ENCODE assay signal across 22 cellular contexts in genomic region chr15:88887068-88887580, GRCh38. TPM values are rescaled to one million over a fixed set of nuclear protein-coding genes. Genes with fewer than 3 reads are reported as not detected.
DNase-seq lines count a peak whose midpoint lies in the region; ATAC-seq and TF ChIP-seq lines count a peak whose summit lies in the region.
"Had no signal": no experiment of that assay in that cellular context is flagged by ENCODE, and none has a peak within 500 bp of the region (broad histone marks: within the 10 kb centered on the region; RNA-seq: fewer than 3 reads in every experiment).

No MANE protein-coding gene starts in this region.

- no peak overlapping the region for H4K8ac ChIP-seq in trophoblast cell (ENCODE audit: low read depth, low read length)

- H3K27ac Mint-ChIP-seq in activated naive CD8-positive, alpha-beta T cell treated with anti-CD3 and anti-CD28 coated beads, Interleukin-2, amount 10 ng/mL, durations not matched to agents 7 days and 5 days, result peak overlapping the region; percentile 52
- no peak overlapping the region for H3K27ac Mint-ChIP-seq in activated naive CD8-positive, alpha-beta T cell treated with anti-CD3 and anti-CD28 coated beads, Interleukin-2, amount 50 U/mL, for 24 hours
- H3K27ac Mint-ChIP-seq in activated T-helper 1 cell treated with anti-CD3 and anti-CD28 coated beads, Interleukin-12 subunit alpha, Interleukin-12 subunit beta, Interleukin-2, Interleukin-4 antibody, amounts not matched to agents 30 ng/mL and 10 ng/mL and 1 ng/mL, durations not matched to agents 14 hours and 24 hours and 36 hours, result peak overlapping the region; percentile 55
- no peak overlapping the region for H3K27ac Mint-ChIP-seq in endothelial cell (ENCODE audit: unreplicated experiment)
- H3K27ac Mint-ChIP-seq: CD4-positive, alpha-beta T cell; CD8-positive, alpha-beta memory T cell; HFFc6 had no signal

- no peak overlapping the region for H3K18ac ChIP-seq in trophoblast cell (ENCODE audit: low read length)

- intact Hi-C loops in activated T-helper 1 cell treated with anti-CD3 and anti-CD28 coated beads, Interleukin-12 subunit alpha, Interleukin-12 subunit beta, Interleukin-2, Interleukin-4 antibody, amounts not matched to agents 30 ng/mL and 10 ng/mL and 1 ng/mL, durations not matched to agents 14 hours and 24 hours and 36 hours (cut with micrococcal nuclease), result no loop called here

- no peak for TF ChIP-seq CTCF in endothelial cell (IDR thresholded peaks at IDR 0.05; ENCODE audit: unreplicated experiment)

- H3K9me3 Mint-ChIP-seq in activated naive CD8-positive, alpha-beta T cell treated with anti-CD3 and anti-CD28 coated beads, Interleukin-2, amount 10 ng/mL, durations not matched to agents 7 days and 5 days, result no peaks in the 10 kb centered on the region
- H3K9me3 Mint-ChIP-seq in activated naive CD8-positive, alpha-beta T cell treated with anti-CD3 and anti-CD28 coated beads, Interleukin-2, amount 50 U/mL, for 24 hours, result no peaks in the 10 kb centered on the region
- H3K9me3 Mint-ChIP-seq in activated T-helper 1 cell treated with anti-CD3 and anti-CD28 coated beads, Interleukin-12 subunit alpha, Interleukin-12 subunit beta, Interleukin-2, Interleukin-4 antibody, amounts not matched to agents 30 ng/mL and 10 ng/mL and 1 ng/mL, durations not matched to agents 14 hours and 24 hours and 36 hours, result no peaks in the 10 kb centered on the region
- H3K9me3 Mint-ChIP-seq in endothelial cell (ENCODE audit: unreplicated experiment), result no peaks in the 10 kb centered on the region
- H3K9me3 Mint-ChIP-seq: CD14-positive monocyte; CD4-positive, alpha-beta T cell; CD8-positive, alpha-beta memory T cell; HFFc6 had no signal

- H3K9me3 ChIP-seq in trophoblast cell (ENCODE audit: insufficient read depth, low read depth, low read length) (no peaks in the 10 kb centered on the region), Karpas-422 (ENCODE audit: low read length) (no peaks in the 10 kb centered on the region)
- H3K9me3 ChIP-seq: BE2C; BLaER1 treated with 17β-estradiol and CSF1 and Interleukin-3, amounts not matched to agents 10 nM and 100 nM had no signal

- peaks cover 0 to 8% of the 10 kb centered on the region in 2 experiments for H3K36me3 ChIP-seq in trophoblast cell (ENCODE audit: control insufficient read depth in 1 of 2, insufficient read depth in 2 of 2, low read length in 2 of 2)
- H3K36me3 ChIP-seq in Karpas-422 (ENCODE audit: insufficient read depth, low read length), result no peaks in the 10 kb centered on the region
- H3K36me3 ChIP-seq: BE2C; BLaER1 treated with 17β-estradiol and CSF1 and Interleukin-3, amounts not matched to agents 10 nM and 100 nM had no signal

- no peak for DNase-seq in activated naive CD8-positive, alpha-beta T cell treated with anti-CD3 and anti-CD28 coated beads, Interleukin-2, amount 10 ng/mL, durations not matched to agents 7 days and 5 days
- no peak for DNase-seq in activated naive CD8-positive, alpha-beta T cell treated with anti-CD3 and anti-CD28 coated beads, Interleukin-2, amount 50 U/mL, for 24 hours
- DNase-seq in activated T-helper 1 cell treated with anti-CD3 and anti-CD28 coated beads, Interleukin-12 subunit alpha, Interleukin-12 subunit beta, Interleukin-2, Interleukin-4 antibody, amounts not matched to agents 30 ng/mL and 10 ng/mL and 1 ng/mL, durations not matched to agents 14 hours and 24 hours and 36 hours (ENCODE audit: low spot score), result no peak
- DNase-seq in endothelial cell (ENCODE audit: low spot score), result no peak
- peak; percentile 85 to 86 for DNase-seq in trophoblast cell
- no peak for DNase-seq in Karpas-422
- no peak for DNase-seq in putamen (ENCODE audit: low spot score)
- DNase-seq in GM19238 (ENCODE audit: insufficient read length, low spot score), result no peak
- DNase-seq: AML-193; BE2C; CD4-positive, alpha-beta T cell; CD8-positive, alpha-beta memory T cell; DMS 273 treated with DMSO at 0.1 percent for 48 hours; DMS79; EL; GDM1; HFFc6 had no signal

- no peak overlapping the region for H2BK12ac ChIP-seq in trophoblast cell (ENCODE audit: low read length)

- H3K79me2 ChIP-seq in trophoblast cell (ENCODE audit: control insufficient read depth, insufficient read depth, low read length, poor library complexity), result no peaks in the 10 kb centered on the region
- H3K79me2 ChIP-seq in Karpas-422 (ENCODE audit: low read length), result no peaks in the 10 kb centered on the region

- no peak for ATAC-seq in activated naive CD8-positive, alpha-beta T cell treated with anti-CD3 and anti-CD28 coated beads, Interleukin-2, amount 10 ng/mL, durations not matched to agents 7 days and 5 days (ENCODE audit: low read depth)
- ATAC-seq in activated naive CD8-positive, alpha-beta T cell treated with anti-CD3 and anti-CD28 coated beads, Interleukin-2, amount 50 U/mL, for 24 hours, result no peak
- ATAC-seq: GM12878 had no signal

- H3K27me3 Mint-ChIP-seq in activated naive CD8-positive, alpha-beta T cell treated with anti-CD3 and anti-CD28 coated beads, Interleukin-2, amount 10 ng/mL, durations not matched to agents 7 days and 5 days, result no peaks in the 10 kb centered on the region
- H3K27me3 Mint-ChIP-seq in activated naive CD8-positive, alpha-beta T cell treated with anti-CD3 and anti-CD28 coated beads, Interleukin-2, amount 50 U/mL, for 24 hours, result no peaks in the 10 kb centered on the region
- H3K27me3 Mint-ChIP-seq in activated T-helper 1 cell treated with anti-CD3 and anti-CD28 coated beads, Interleukin-12 subunit alpha, Interleukin-12 subunit beta, Interleukin-2, Interleukin-4 antibody, amounts not matched to agents 30 ng/mL and 10 ng/mL and 1 ng/mL, durations not matched to agents 14 hours and 24 hours and 36 hours (ENCODE audit: insufficient read depth), result no peaks in the 10 kb centered on the region
- H3K27me3 Mint-ChIP-seq in endothelial cell (ENCODE audit: unreplicated experiment), result peaks cover 1% of the 10 kb centered on the region
- H3K27me3 Mint-ChIP-seq: CD4-positive, alpha-beta T cell; CD8-positive, alpha-beta memory T cell had no signal

- H2BK120ac ChIP-seq in trophoblast cell (ENCODE audit: insufficient read depth, low read length, poor library complexity), result no peak overlapping the region

- H3K4me3 ChIP-seq in trophoblast cell (ENCODE audit: low read depth, low read length), result no peak overlapping the region
- H3K4me3 ChIP-seq in Karpas-422 (ENCODE audit: low read length), result no peak overlapping the region
- H3K4me3 ChIP-seq: BLaER1 treated with 17β-estradiol and CSF1 and Interleukin-3, amounts not matched to agents 10 nM and 100 nM; GM12878; HAP-1 had no signal

- no peak overlapping the region for H3K14ac ChIP-seq in trophoblast cell (ENCODE audit: low read length)

- no peak overlapping the region for H3K4me3 Mint-ChIP-seq in activated naive CD8-positive, alpha-beta T cell treated with anti-CD3 and anti-CD28 coated beads, Interleukin-2, amount 10 ng/mL, durations not matched to agents 7 days and 5 days
- no peak overlapping the region for H3K4me3 Mint-ChIP-seq in activated naive CD8-positive, alpha-beta T cell treated with anti-CD3 and anti-CD28 coated beads, Interleukin-2, amount 50 U/mL, for 24 hours
- no peak overlapping the region for H3K4me3 Mint-ChIP-seq in activated T-helper 1 cell treated with anti-CD3 and anti-CD28 coated beads, Interleukin-12 subunit alpha, Interleukin-12 subunit beta, Interleukin-2, Interleukin-4 antibody, amounts not matched to agents 30 ng/mL and 10 ng/mL and 1 ng/mL, durations not matched to agents 14 hours and 24 hours and 36 hours
- H3K4me3 Mint-ChIP-seq in endothelial cell (ENCODE audit: unreplicated experiment), result peak overlapping the region; percentile 7
- H3K4me3 Mint-ChIP-seq: CD14-positive monocyte; CD4-positive, alpha-beta T cell; CD8-positive, alpha-beta memory T cell; HFFc6 had no signal

- H3K27me3 ChIP-seq in trophoblast cell (ENCODE audit: insufficient read depth, low read length), result no peaks in the 10 kb centered on the region
- H3K27me3 ChIP-seq in Karpas-422 (ENCODE audit: low read length), result no peaks in the 10 kb centered on the region
- H3K27me3 ChIP-seq: BE2C; BLaER1 treated with 17β-estradiol and CSF1 and Interleukin-3, amounts not matched to agents 10 nM and 100 nM had no signal

- H3K23ac ChIP-seq in trophoblast cell (ENCODE audit: low read length), result no peak overlapping the region

- H4K91ac ChIP-seq in trophoblast cell (ENCODE audit: low read depth, low read length), result no peak overlapping the region

- H4K12ac ChIP-seq in trophoblast cell (ENCODE audit: low read depth, low read length), result no peak overlapping the region

- H3K4me2 ChIP-seq in trophoblast cell (ENCODE audit: low read length), result no peak overlapping the region
- no peak overlapping the region for H3K4me2 ChIP-seq in Karpas-422 (ENCODE audit: low read depth, low read length, poor library complexity, severe bottlenecking)
- H3K4me2 ChIP-seq: BLaER1 treated with 17β-estradiol and CSF1 and Interleukin-3, amounts not matched to agents 10 nM and 100 nM had no signal

- H3K36me3 Mint-ChIP-seq in activated naive CD8-positive, alpha-beta T cell treated with anti-CD3 and anti-CD28 coated beads, Interleukin-2, amount 10 ng/mL, durations not matched to agents 7 days and 5 days, result peaks cover 14% of the 10 kb centered on the region
- peaks cover 33% of the 10 kb centered on the region for H3K36me3 Mint-ChIP-seq in activated naive CD8-positive, alpha-beta T cell treated with anti-CD3 and anti-CD28 coated beads, Interleukin-2, amount 50 U/mL, for 24 hours (ENCODE audit: low read depth)
- H3K36me3 Mint-ChIP-seq in activated T-helper 1 cell treated with anti-CD3 and anti-CD28 coated beads, Interleukin-12 subunit alpha, Interleukin-12 subunit beta, Interleukin-2, Interleukin-4 antibody, amounts not matched to agents 30 ng/mL and 10 ng/mL and 1 ng/mL, durations not matched to agents 14 hours and 24 hours and 36 hours (ENCODE audit: low read depth), result peaks cover 22% of the 10 kb centered on the region
- H3K36me3 Mint-ChIP-seq in endothelial cell (ENCODE audit: low read depth, unreplicated experiment), result peaks cover 13% of the 10 kb centered on the region
- H3K36me3 Mint-ChIP-seq: CD14-positive monocyte had no signal

- peaks cover 2% of the 10 kb centered on the region for H3K4me1 Mint-ChIP-seq in activated naive CD8-positive, alpha-beta T cell treated with anti-CD3 and anti-CD28 coated beads, Interleukin-2, amount 10 ng/mL, durations not matched to agents 7 days and 5 days
- H3K4me1 Mint-ChIP-seq in activated naive CD8-positive, alpha-beta T cell treated with anti-CD3 and anti-CD28 coated beads, Interleukin-2, amount 50 U/mL, for 24 hours, result no peaks in the 10 kb centered on the region
- H3K4me1 Mint-ChIP-seq in activated T-helper 1 cell treated with anti-CD3 and anti-CD28 coated beads, Interleukin-12 subunit alpha, Interleukin-12 subunit beta, Interleukin-2, Interleukin-4 antibody, amounts not matched to agents 30 ng/mL and 10 ng/mL and 1 ng/mL, durations not matched to agents 14 hours and 24 hours and 36 hours (ENCODE audit: low read depth), result no peaks in the 10 kb centered on the region
- H3K4me1 Mint-ChIP-seq in endothelial cell (ENCODE audit: unreplicated experiment), result peaks cover 17% of the 10 kb centered on the region

- no CpG with 5 or more reads among the region's 18 CpGs for WGBS in trophoblast cell (ENCODE audit: extremely low coverage, insufficient coverage, insufficient read length)

- H2AFZ ChIP-seq in trophoblast cell (ENCODE audit: insufficient read depth, low read length, poor library complexity) (no peak overlapping the region), Karpas-422 (ENCODE audit: low read length) (no peak overlapping the region)

- H3K79me1 ChIP-seq in trophoblast cell (ENCODE audit: low read length), result no peaks in the 10 kb centered on the region

- no peak overlapping the region for H3K9ac ChIP-seq in trophoblast cell (ENCODE audit: low read length)
- no peak overlapping the region for H3K9ac ChIP-seq in Karpas-422 (ENCODE audit: low read length)
- H3K9ac ChIP-seq: BLaER1 treated with 17β-estradiol and CSF1 and Interleukin-3, amounts not matched to agents 10 nM and 100 nM had no signal

- H3K4ac ChIP-seq in trophoblast cell (ENCODE audit: low read depth, low read length), result no peak overlapping the region

- H3K4me1 ChIP-seq in trophoblast cell (ENCODE audit: control insufficient read depth in 1 of 2, insufficient read depth in 2 of 2, low read length in 2 of 2) (peaks cover 2% of the 10 kb centered on the region in 2 experiments), Karpas-422 (ENCODE audit: low read length) (no peaks in the 10 kb centered on the region)
- H3K4me1 ChIP-seq: BE2C, HAP-1 had no signal

- H2BK5ac ChIP-seq in trophoblast cell (ENCODE audit: low read depth, low read length, poor library complexity), result no peak overlapping the region

- H2AK5ac ChIP-seq in trophoblast cell (ENCODE audit: low read length), result no peak overlapping the region

- no peaks in the 10 kb centered on the region for H3K9me2 ChIP-seq in Karpas-422 (replicated peaks; ENCODE audit: insufficient read depth, low read length)

- H3K27ac ChIP-seq in trophoblast cell (ENCODE audit: low read depth, low read length), result no peak overlapping the region
- no peak overlapping the region for H3K27ac ChIP-seq in Karpas-422 (ENCODE audit: low read length)
- H3K27ac ChIP-seq: 22Rv1; BLaER1 treated with 17β-estradiol and CSF1 and Interleukin-3, amounts not matched to agents 10 nM and 100 nM had no signal

- no peaks in the 10 kb centered on the region for H4K20me1 ChIP-seq in Karpas-422 (ENCODE audit: insufficient read depth, low read depth, low read length)
- H4K20me1 ChIP-seq: BLaER1 treated with 17β-estradiol and CSF1 and Interleukin-3, amounts not matched to agents 10 nM and 100 nM had no signal

- POLR2A ChIA-PET in activated naive CD8-positive, alpha-beta T cell treated with anti-CD3 and anti-CD28 coated beads, Interleukin-2, amount 10 ng/mL, durations not matched to agents 7 days and 5 days (lab: Charles Lee), result no interaction called here

RNA-seq across cellular contexts. Expression of gene HAPLN3, which starts 8.2 kb away (rescaled TPM):
- 10 to 100 TPM; 79.1 to 80.8 TPM for total RNA-seq in activated naive CD8-positive, alpha-beta T cell treated with anti-CD3 and anti-CD28 coated beads, Interleukin-2, amount 10 ng/mL, durations not matched to agents 7 days and 5 days
- total RNA-seq in activated T-helper 1 cell treated with anti-CD3 and anti-CD28 coated beads, Interleukin-12 subunit alpha, Interleukin-12 subunit beta, Interleukin-2, Interleukin-4 antibody, amounts not matched to agents 30 ng/mL and 10 ng/mL and 1 ng/mL, durations not matched to agents 14 hours and 24 hours and 36 hours, result 83.4 and 85.8 TPM in 2 replicates
- 137 TPM for total RNA-seq in endothelial cell (ENCODE audit: unreplicated experiment)
- 32.5 and 37.3 TPM in 2 replicates for polyA plus RNA-seq in trophoblast cell (2013)
- not detected in 2 replicates for total RNA-seq in Karpas-422 (2014; rRNA removed; shearing (Covaris generic); ENCODE audit: low replicate concordance)

RNA-seq across cellular contexts. Expression of gene MFGE8, which starts 26.1 kb away (rescaled TPM):
- total RNA-seq in activated naive CD8-positive, alpha-beta T cell treated with anti-CD3 and anti-CD28 coated beads, Interleukin-2, amount 10 ng/mL, durations not matched to agents 7 days and 5 days, result 100 to 1,000 TPM in 1 of 2 experiments, 10 to 100 TPM in 1; 94.7 to 100 TPM
- 7.9 and 10.6 TPM in 2 replicates for total RNA-seq in activated T-helper 1 cell treated with anti-CD3 and anti-CD28 coated beads, Interleukin-12 subunit alpha, Interleukin-12 subunit beta, Interleukin-2, Interleukin-4 antibody, amounts not matched to agents 30 ng/mL and 10 ng/mL and 1 ng/mL, durations not matched to agents 14 hours and 24 hours and 36 hours
- 113 TPM for total RNA-seq in endothelial cell (ENCODE audit: unreplicated experiment)
- polyA plus RNA-seq in trophoblast cell (2013), result 445 and 464 TPM in 2 replicates
- not detected in 2 replicates for total RNA-seq in Karpas-422 (2014; rRNA removed; shearing (Covaris generic); ENCODE audit: low replicate concordance)
- polyA plus RNA-seq: CD14-positive monocyte had no signal

Comparison
In these comparisons a context has a peak if more than half of its experiments do, and no peak if none do; other contexts are left out.
1. H3K27ac Mint-ChIP-seq: peak in activated naive CD8-positive, alpha-beta T cell treated with anti-CD3 and anti-CD28 coated beads, Interleukin-2, amount 10 ng/mL, durations not matched to agents 7 days and 5 days (single experiment) and activated T-helper 1 cell treated with anti-CD3 and anti-CD28 coated beads, Interleukin-12 subunit alpha, Interleukin-12 subunit beta, Interleukin-2, Interleukin-4 antibody, amounts not matched to agents 30 ng/mL and 10 ng/mL and 1 ng/mL, durations not matched to agents 14 hours and 24 hours and 36 hours (single experiment); none in activated naive CD8-positive, alpha-beta T cell treated with anti-CD3 and anti-CD28 coated beads, Interleukin-2, amount 50 U/mL, for 24 hours (single experiment) and endothelial cell (single experiment).
2. DNase-seq: peak in trophoblast cell (2 of 2); none in activated naive CD8-positive, alpha-beta T cell treated with anti-CD3 and anti-CD28 coated beads, Interleukin-2, amount 10 ng/mL, durations not matched to agents 7 days and 5 days (single experiment), activated naive CD8-positive, alpha-beta T cell treated with anti-CD3 and anti-CD28 coated beads, Interleukin-2, amount 50 U/mL, for 24 hours (single experiment), activated T-helper 1 cell treated with anti-CD3 and anti-CD28 coated beads, Interleukin-12 subunit alpha, Interleukin-12 subunit beta, Interleukin-2, Interleukin-4 antibody, amounts not matched to agents 30 ng/mL and 10 ng/mL and 1 ng/mL, durations not matched to agents 14 hours and 24 hours and 36 hours (single experiment), endothelial cell (single experiment), Karpas-422 (single experiment), putamen (single experiment) and GM19238 (single experiment).
3. RNA of gene HAPLN3, which starts 8.2 kb away (total RNA-seq): 137 TPM in endothelial cell (single experiment), 83.4 to 85.8 TPM in activated T-helper 1 cell treated with anti-CD3 and anti-CD28 coated beads, Interleukin-12 subunit alpha, Interleukin-12 subunit beta, Interleukin-2, Interleukin-4 antibody, amounts not matched to agents 30 ng/mL and 10 ng/mL and 1 ng/mL, durations not matched to agents 14 hours and 24 hours and 36 hours and 79.1 to 80.8 TPM in activated naive CD8-positive, alpha-beta T cell treated with anti-CD3 and anti-CD28 coated beads, Interleukin-2, amount 10 ng/mL, durations not matched to agents 7 days and 5 days; not detected in Karpas-422; every median in the first group is over 10 times any median in the second.